21 cellular contexts compared by ENCODE assay signal in genomic region chr7:22876986-22877729, GRCh38.
"Had no signal": no experiment of that assay in that cellular context is flagged by ENCODE, and none has a peak within 500 bp of the region (broad histone marks: within the 10 kb centered on the region; RNA-seq: fewer than 3 reads in every experiment).

No MANE protein-coding gene starts in this region.

- H3K27ac Mint-ChIP-seq: activated CD8-positive, alpha-beta T cell treated with anti-CD3 and anti-CD28 coated beads, Interleukin-2, amount 10 ng/mL, durations not matched to agents 7 days and 5 days; activated naive CD8-positive, alpha-beta T cell treated with anti-CD3 and anti-CD28 coated beads, Interleukin-2, amount 50 U/mL, for 24 hours; activated T-helper 1 cell treated with anti-CD3 and anti-CD28 coated beads, Interleukin-12 subunit alpha, Interleukin-12 subunit beta, Interleukin-2, Interleukin-4 antibody, amounts not matched to agents 30 ng/mL and 10 ng/mL and 1 ng/mL, durations not matched to agents 14 hours and 24 hours and 36 hours; endodermal cell; naive thymus-derived CD8-positive, alpha-beta T cell; neural progenitor cell; progenitor cell of endocrine pancreas had no signal

- FAIRE-seq: TTC549 had no signal

- ATAC-seq: activated CD8-positive, alpha-beta T cell treated with anti-CD3 and anti-CD28 coated beads, Interleukin-2, amount 10 ng/mL, durations not matched to agents 7 days and 5 days; activated naive CD8-positive, alpha-beta T cell treated with anti-CD3 and anti-CD28 coated beads, Interleukin-2, amount 50 U/mL, for 24 hours; left lung; naive thymus-derived CD8-positive, alpha-beta T cell; stimulated activated naive CD8-positive, alpha-beta T cell treated with anti-CD3 and anti-CD28 coated beads, Interleukin-15, Interleukin-2, amounts not matched to agents 100 U/mL and 50 U/mL, for 24 hours had no signal

- H3K27me3 ChIP-seq: left lung, neural progenitor cell, upper lobe of left lung had no signal

- H3K9me3 Mint-ChIP-seq: activated T-helper 1 cell treated with anti-CD3 and anti-CD28 coated beads, Interleukin-12 subunit alpha, Interleukin-12 subunit beta, Interleukin-2, Interleukin-4 antibody, amounts not matched to agents 30 ng/mL and 10 ng/mL and 1 ng/mL, durations not matched to agents 14 hours and 24 hours and 36 hours; endodermal cell; naive thymus-derived CD8-positive, alpha-beta T cell; neural progenitor cell had no signal

- H3K4me3 ChIP-seq: coronary artery, left lung, lung, neural progenitor cell, upper lobe of left lung had no signal

- H3K4me2 ChIP-seq: neural progenitor cell had no signal

- DNase-seq: activated CD4-positive, alpha-beta T cell treated with anti-CD3 and anti-CD28 coated beads for 1 hour; activated CD4-positive, alpha-beta T cell treated with anti-CD3 and anti-CD28 coated beads, Interleukin-2, amount 50 U/mL, for 1 hour; activated CD8-positive, alpha-beta T cell treated with anti-CD3 and anti-CD28 coated beads, Interleukin-2, amount 10 ng/mL, durations not matched to agents 7 days and 5 days; activated gamma-delta T cell; activated naive CD4-positive, alpha-beta T cell treated with anti-CD3 and anti-CD28 coated beads, Interleukin-2, amount 50 U/mL, for 16 hours; activated naive CD8-positive, alpha-beta T cell treated with anti-CD3 and anti-CD28 coated beads, Interleukin-2, amount 50 U/mL, for 24 hours; cerebellar nuclear complex; endodermal cell; kidney glomerular epithelial cell; left lung; naive thymus-derived CD8-positive, alpha-beta T cell; retina; stimulated activated CD4-positive, alpha-beta T cell treated with anti-CD3 and anti-CD28 coated beads, Interleukin-4, amount 100 ng/mL, for 24 hours; stimulated activated naive CD8-positive, alpha-beta T cell treated with anti-CD3 and anti-CD28 coated beads, Interleukin-15, Interleukin-2, amounts not matched to agents 100 U/mL and 50 U/mL, for 24 hours; upper lobe of left lung had no signal

- H3K4me3 Mint-ChIP-seq: activated CD8-positive, alpha-beta T cell treated with anti-CD3 and anti-CD28 coated beads, Interleukin-2, amount 10 ng/mL, durations not matched to agents 7 days and 5 days; activated naive CD8-positive, alpha-beta T cell treated with anti-CD3 and anti-CD28 coated beads, Interleukin-2, amount 50 U/mL, for 24 hours; activated T-helper 1 cell treated with anti-CD3 and anti-CD28 coated beads, Interleukin-12 subunit alpha, Interleukin-12 subunit beta, Interleukin-2, Interleukin-4 antibody, amounts not matched to agents 30 ng/mL and 10 ng/mL and 1 ng/mL, durations not matched to agents 14 hours and 24 hours and 36 hours; endodermal cell; naive thymus-derived CD8-positive, alpha-beta T cell; neural progenitor cell had no signal

- H3K4me1 ChIP-seq: left lung, neural progenitor cell, upper lobe of left lung had no signal

- H3K36me3 Mint-ChIP-seq: neural progenitor cell had no signal

- H3K27ac ChIP-seq: coronary artery, left lung, neural progenitor cell, upper lobe of left lung had no signal

- H3K9me3 ChIP-seq: left lung, upper lobe of left lung had no signal

- H3K36me3 ChIP-seq: left lung, neural progenitor cell, upper lobe of left lung had no signal

- H3K27me3 Mint-ChIP-seq: activated naive CD8-positive, alpha-beta T cell treated with anti-CD3 and anti-CD28 coated beads, Interleukin-2, amount 50 U/mL, for 24 hours had no signal

- H3K9ac ChIP-seq: neural progenitor cell had no signal

- H2AFZ ChIP-seq: neural progenitor cell had no signal
